ENCODE assay signal across 10 cellular contexts in genomic region chr6:157317129-157317814, GRCh38. TPM values are rescaled to one million over a fixed set of nuclear protein-coding genes. Genes with fewer than 3 reads are reported as not detected.
DNase-seq lines count a peak whose midpoint lies in the region; ATAC-seq, FAIRE-seq and TF ChIP-seq lines count a peak whose summit lies in the region.
"Had no signal": no experiment of that assay in that cellular context is flagged by ENCODE, and none has a peak within 500 bp of the region (broad histone marks: within the 10 kb centered on the region; RNA-seq: fewer than 3 reads in every experiment).

No MANE protein-coding gene starts in this region.

- H3K14ac ChIP-seq in neuronal stem cell (ENCODE audit: low read length): no peak overlapping the region

- intact Hi-C loops in K562 (cut with micrococcal nuclease) (loop anchor here (2.0 to 10.0 kb wide), 4 partner anchors 145 to 818 kb away; no protein-coding TSS in a partner anchor), left lung (cut with DNase I) (no loop called here), tibial artery (cut with DNase I; ENCODE audit: low total_unique reads) (loop anchor here (10.0 kb wide), 1 partner anchor 288 kb away; no protein-coding TSS in a partner anchor)

- 0 out of 4 replicates have a peak, but pooled peaks of 1 of the 2 experiments have one; percentile 1 for TF ChIP-seq RAD21 in K562 (CRISPR knock-in tag; conservative IDR thresholded peaks at IDR 0.05 in 1 of 2, IDR thresholded peaks at IDR 0.05 in 1 of 2)

- no peak overlapping the region for H4K91ac ChIP-seq in neuronal stem cell (ENCODE audit: low read depth, low read length, poor library complexity)

- POLR2A ChIA-PET in activated CD4-positive, alpha-beta T cell treated with anti-CD3 and anti-CD28 coated beads, Interleukin-2, amount 10 ng/mL, durations not matched to agents 7 days and 5 days (lab: Charles Lee): no interaction called here
- POLR2A ChIA-PET in K562 (lab: Yijun Ruan, JAX): interaction anchor here (1.3 to 2.3 kb wide), 2 partner anchors 10 to 61 kb away, joined by 9 to 15 read pairs; no protein-coding TSS in a partner anchor

- H3K23ac ChIP-seq in neuronal stem cell (ENCODE audit: low read depth, low read length, poor library complexity): no peak overlapping the region

- H3K79me2 ChIP-seq in K562 (ENCODE audit: control insufficient read depth, insufficient read depth, low read length): peaks cover 13% of the 10 kb centered on the region

- H2AK5ac ChIP-seq in neuronal stem cell (ENCODE audit: low read depth, low read length): no peak overlapping the region

- FAIRE-seq in K562 (lab: Jason Lieb, UNC): peak; percentile 80

- no peaks in the 10 kb centered on the region for H3K9me3 Mint-ChIP-seq in activated CD4-positive, alpha-beta T cell treated with anti-CD3 and anti-CD28 coated beads, Interleukin-2, amount 10 ng/mL, durations not matched to agents 7 days and 5 days
- H3K9me3 Mint-ChIP-seq in immature natural killer cell: no peaks in the 10 kb centered on the region

- WGBS in K562 (ENCODE audit: insufficient coverage, low coverage, missing lambda C conversion rate): 0% methylated on average over 4 of the region's 4 CpGs
- no CpG with 5 or more reads among the region's 4 CpGs for WGBS in neuronal stem cell (ENCODE audit: extremely low coverage in 2 of 2, insufficient read length in 2 of 2, insufficient replicate concordance in 1 of 2), 2 donors

- H3K9ac ChIP-seq in K562 (ENCODE audit: insufficient read depth in 1 of 2, low read depth in 2 of 2, low read length in 2 of 2): peak overlapping the region; percentile 11 to 22; a peak in 2 of 4 replicates
- no peak overlapping the region for H3K9ac ChIP-seq in neuronal stem cell (ENCODE audit: low read depth, low read length, poor library complexity)

- no peak overlapping the region for H3K4me3 Mint-ChIP-seq in activated CD4-positive, alpha-beta T cell treated with anti-CD3 and anti-CD28 coated beads, Interleukin-2, amount 10 ng/mL, durations not matched to agents 7 days and 5 days
- H3K4me3 Mint-ChIP-seq in immature natural killer cell: no peak overlapping the region

- H3K4me1 Mint-ChIP-seq in activated CD4-positive, alpha-beta T cell treated with anti-CD3 and anti-CD28 coated beads, Interleukin-2, amount 10 ng/mL, durations not matched to agents 7 days and 5 days: peaks cover 17% of the 10 kb centered on the region
- H3K4me1 Mint-ChIP-seq in immature natural killer cell: peaks cover 8 to 29% of the 10 kb centered on the region in 2 donors

- CTCF ChIA-PET in activated CD4-positive, alpha-beta T cell treated with anti-CD3 and anti-CD28 coated beads, Interleukin-2, amount 10 ng/mL, durations not matched to agents 7 days and 5 days (lab: Charles Lee): interaction anchor here (1.1 kb wide), 1 partner anchor 12 kb away, joined by 3 read pairs; no protein-coding TSS in a partner anchor
- CTCF ChIA-PET in K562 (lab: Yijun Ruan, JAX; ENCODE audit: low intra/inter-chr PET ratio): interaction anchor here (0.9 to 3.7 kb wide), 5 partner anchors 241 to 351 kb away, joined by 3 to 56 read pairs (median 20); no protein-coding TSS in a partner anchor

- H3K9me3 ChIP-seq in K562 (replicated peaks; ENCODE audit: control insufficient read depth, insufficient read depth, low read depth, low read length): no peaks in the 10 kb centered on the region
- no peaks in the 10 kb centered on the region for H3K9me3 ChIP-seq in left lung
- no peaks in the 10 kb centered on the region for H3K9me3 ChIP-seq in tibial artery
- H3K9me3 ChIP-seq in neuronal stem cell (replicated peaks in 1 of 2; ENCODE audit: control insufficient read depth in 2 of 2, insufficient read depth in 1 of 2, low read depth in 1 of 2, low read length in 2 of 2): no peaks in the 10 kb centered on the region

- no peak overlapping the region for H3K4ac ChIP-seq in neuronal stem cell (ENCODE audit: low read length)

- no peak overlapping the region for H3K27ac Mint-ChIP-seq in activated CD4-positive, alpha-beta T cell treated with anti-CD3 and anti-CD28 coated beads, Interleukin-2, amount 10 ng/mL, durations not matched to agents 7 days and 5 days
- peak overlapping the region in 2 of 6 donors; percentile 0 to 12 for H3K27ac Mint-ChIP-seq in immature natural killer cell

- DNase-seq in activated CD4-positive, alpha-beta T cell treated with anti-CD3 and anti-CD28 coated beads, Interleukin-2, amount 50 U/mL, for 48 hours: peak; percentile 24 to 46
- DNase-seq in activated CD4-positive, alpha-beta T cell treated with anti-CD3 and anti-CD28 coated beads, Interleukin-2, amount 10 ng/mL, durations not matched to agents 7 days and 5 days: no peak
- DNase-seq in K562 (ENCODE audit: extremely low read depth in 1 of 4, low spot score in 3 of 4) (peak; percentile 72 to 94 (median 82)), left lung (peak in 1 of 2 donors; percentile 72), tibial artery (peak; percentile 91 to 95), immature natural killer cell (no peak), amygdala (lab: John Stamatoyannopoulos, UW) (no peak), neuronal stem cell (ENCODE audit: low spot score) (no peak)
- DNase-seq: NCI-H1092 had no signal

- no peaks in the 10 kb centered on the region for H4K20me1 ChIP-seq in K562 (replicated peaks; ENCODE audit: control insufficient read depth, insufficient read depth, low read length)

- H3K4me1 ChIP-seq in K562 (replicated peaks in 1 of 2; ENCODE audit: control insufficient read depth in 2 of 2, insufficient read depth in 2 of 2, low read length in 2 of 2): peaks cover 21 to 24% of the 10 kb centered on the region in 2 experiments; a peak in 4 of 5 replicates
- H3K4me1 ChIP-seq in left lung: peaks cover 6 to 25% of the 10 kb centered on the region in 2 donors
- H3K4me1 ChIP-seq in tibial artery: peaks cover 0 to 38% (median 18%) of the 10 kb centered on the region in 4 donors
- no peaks in the 10 kb centered on the region for H3K4me1 ChIP-seq in neuronal stem cell (ENCODE audit: control insufficient read depth in 2 of 2, insufficient read depth in 1 of 2, low read depth in 1 of 2, low read length in 2 of 2)

- H3K18ac ChIP-seq in neuronal stem cell (ENCODE audit: low read length): no peak overlapping the region

- peak overlapping the region; percentile 64 for H3K27ac ChIP-seq in K562 (ENCODE audit: extremely low read depth, low read depth, low read length)
- peak overlapping the region; percentile 61 to 70 for H3K27ac ChIP-seq in left lung
- peak overlapping the region; percentile 54 to 61 for H3K27ac ChIP-seq in tibial artery
- H3K27ac ChIP-seq in neuronal stem cell (replicated peaks; ENCODE audit: low read length): no peak overlapping the region
- H3K27ac ChIP-seq: C4-2B had no signal

- BruUV-seq in K562 (replicated peaks; lab: Mats Ljungman, UMichigan): no TSS peak

- peak; percentile 82 for TF ChIP-seq EP300 in K562 (IDR thresholded peaks at IDR 0.05; ENCODE audit: low read length)

- H2AFZ ChIP-seq in K562 (ENCODE audit: low read depth, low read length) (no peak overlapping the region; the same call in 1 of the 2 replicates), neuronal stem cell (ENCODE audit: low read length) (no peak overlapping the region)

- H3K4me2 ChIP-seq in K562 (ENCODE audit: insufficient read depth, low read length) (peak overlapping the region; percentile 16; the same call in 1 of the 2 replicates), neuronal stem cell (ENCODE audit: insufficient read depth, low read length, poor library complexity, severe bottlenecking) (no peak overlapping the region)

- H3K27me3 Mint-ChIP-seq in activated CD4-positive, alpha-beta T cell treated with anti-CD3 and anti-CD28 coated beads, Interleukin-2, amount 10 ng/mL, durations not matched to agents 7 days and 5 days: no peaks in the 10 kb centered on the region
- no peaks in the 10 kb centered on the region for H3K27me3 Mint-ChIP-seq in immature natural killer cell (ENCODE audit: low read depth in 3 of 3)

- H3K27me3 ChIP-seq in K562 (ENCODE audit: control insufficient read depth in 2 of 2, insufficient read depth in 2 of 2, low read length in 2 of 2): no peaks in the 10 kb centered on the region
- H3K27me3 ChIP-seq in left lung: no peaks in the 10 kb centered on the region
- H3K27me3 ChIP-seq in tibial artery: no peaks in the 10 kb centered on the region
- H3K27me3 ChIP-seq in neuronal stem cell (ENCODE audit: control insufficient read depth in 3 of 3, insufficient read depth in 3 of 3, low read depth in 1 of 3, low read length in 3 of 3): no peaks in the 10 kb centered on the region

- peaks cover 2% of the 10 kb centered on the region for H3K79me1 ChIP-seq in neuronal stem cell (ENCODE audit: low read depth, low read length)

- peak; percentile 92 for ATAC-seq in K562
- peak; percentile 85 for ATAC-seq in left lung

- H3K4me3 ChIP-seq in K562 (no peak overlapping the region), left lung (no peak overlapping the region), tibial artery (no peak overlapping the region), neuronal stem cell (ENCODE audit: low read length in 2 of 2) (no peak overlapping the region)

- H3K36me3 ChIP-seq in K562 (ENCODE audit: control insufficient read depth, insufficient read depth, low read length): peaks cover 78% of the 10 kb centered on the region
- H3K36me3 ChIP-seq in left lung: peaks cover 0 to 30% of the 10 kb centered on the region in 2 donors
- peaks cover 17 to 45% (median 24%) of the 10 kb centered on the region in 3 donors for H3K36me3 ChIP-seq in tibial artery
- peaks cover 27 to 83% of the 10 kb centered on the region in 2 donors for H3K36me3 ChIP-seq in neuronal stem cell (replicated peaks in 1 of 2; ENCODE audit: control insufficient read depth in 2 of 2, insufficient read depth in 2 of 2, low read length in 2 of 2)

- in situ Hi-C loops in K562 (cut with MboI): no loop called here

- peaks cover 26% of the 10 kb centered on the region for H3K36me3 Mint-ChIP-seq in activated CD4-positive, alpha-beta T cell treated with anti-CD3 and anti-CD28 coated beads, Interleukin-2, amount 10 ng/mL, durations not matched to agents 7 days and 5 days (ENCODE audit: low read depth)
- peaks cover 10 to 31% (median 27%) of the 10 kb centered on the region in 3 donors for H3K36me3 Mint-ChIP-seq in immature natural killer cell

- no peak overlapping the region for H2BK5ac ChIP-seq in neuronal stem cell (ENCODE audit: low read length)

- H3K9me1 ChIP-seq in K562 (ENCODE audit: control insufficient read depth, insufficient read depth, low read length): no peaks in the 10 kb centered on the region

- H4K8ac ChIP-seq in neuronal stem cell (ENCODE audit: low read depth, low read length): no peak overlapping the region

- TF ChIP-seq POLR2A in K562 (conservative IDR thresholded peaks at IDR 0.05): 0 out of 2 replicates have a peak, but pooled peaks have one; percentile 21

- no peak overlapping the region for H2BK15ac ChIP-seq in neuronal stem cell (ENCODE audit: low read length)

- no peak overlapping the region for H2BK120ac ChIP-seq in neuronal stem cell (ENCODE audit: low read depth, low read length)

- TF ChIP-seq CTCF in K562 (IDR thresholded peaks at IDR 0.05 in 2 of 3, conservative IDR thresholded peaks at IDR 0.05 in 1 of 3; ENCODE audit: insufficient read depth in 2 of 3, low read depth in 1 of 3, low read length in 3 of 3) (peak in 1 of 3 experiments; percentile 13; a peak in 1 of 6 replicates), left lung (IDR thresholded peaks at IDR 0.05) (no peak), tibial artery (IDR thresholded peaks at IDR 0.05) (no peak)

- H2BK12ac ChIP-seq in neuronal stem cell (ENCODE audit: low read length): no peak overlapping the region

RNA-seq across cellular contexts. Expression of gene TMEM242, which starts 6.0 kb away (rescaled TPM):
- 1 to 10 TPM; 7.9 to 9.0 TPM for total RNA-seq in activated CD4-positive, alpha-beta T cell treated with anti-CD3 and anti-CD28 coated beads, Interleukin-2, amount 10 ng/mL, durations not matched to agents 7 days and 5 days
- total RNA-seq in K562 (2011; cell fraction: chromatin; rRNA removed; ENCODE audit: low replicate concordance): 22.9 and 46.7 TPM in 2 replicates
- 19.5 and 19.6 TPM in 2 replicates for total RNA-seq in K562 (2011; cell fraction: nucleolus; rRNA removed)
- total RNA-seq in K562 (2011; cell fraction: nucleoplasm; rRNA removed): 38.3 and 79.8 TPM in 2 replicates
- total RNA-seq in K562 (2014; rRNA removed) (10.1 and 16.3 TPM in 2 replicates), K562 (2014; rRNA removed; fragmentation: Illumina TruSeq; extraction: Trizol) (14.2 and 15.4 TPM in 2 replicates), K562 (2015; rRNA removed; fragmentation: Illumina TruSeq; extraction: Trizol) (9.0 and 9.5 TPM in 2 replicates), K562 (2021) (17.0 and 18.2 TPM in 2 replicates), left lung (10 to 100 TPM; 10.9 to 11.5 TPM)
- polyA plus RNA-seq in K562 (2011; rRNA removed) (13.1 and 16.5 TPM in 2 replicates), K562 (2014; fragmentation: Illumina TruSeq; extraction: Trizol) (10.7 and 11.4 TPM in 2 replicates), K562 (2014; fragmentation: Nextera tagmentation; extraction: Ambion mirVana) (10 to 100 TPM; 24.3 to 35.3 TPM), K562 (2014; rRNA removed) (20.9 and 23.8 TPM in 2 replicates), immature natural killer cell (10 to 100 TPM; 13.7 to 17.4 (median 15.9) TPM)
- polyA plus RNA-seq in K562 (2011; cell fraction: cytosol; rRNA removed): 3.9 and 6.4 TPM in 2 replicates
- 5.9 and 7.9 TPM in 2 replicates for polyA plus RNA-seq in K562 (2011; cell fraction: nucleus; rRNA removed)
- polyA plus RNA-seq in K562 (2012): 10.4 and 13.3 TPM in 2 replicates
- polyA minus RNA-seq in K562 (2011; rRNA and poly(A)+ RNA removed): 6.4 and 7.7 TPM in 2 replicates
- polyA minus RNA-seq in K562 (2011; cell fraction: cytosol; rRNA and poly(A)+ RNA removed): 1.6 and 2.5 TPM in 2 replicates
- polyA minus RNA-seq in K562 (2011; cell fraction: nucleus; rRNA and poly(A)+ RNA removed): 7.5 and 10.7 TPM in 2 replicates
- 6.3 TPM for polyA plus RNA-seq in neuronal stem cell (2013, experiment 1 of 2)
- 6.7 TPM for polyA plus RNA-seq in neuronal stem cell (2013, experiment 2 of 2)

Comparison
In these comparisons a context has a peak if more than half of its experiments do, and no peak if none do; other contexts are left out.
1. DNase-seq: peak in activated CD4-positive, alpha-beta T cell treated with anti-CD3 and anti-CD28 coated beads, Interleukin-2, amount 50 U/mL, for 48 hours (2 of 2), K562 (4 of 4) and tibial artery (2 of 2); none in activated CD4-positive, alpha-beta T cell treated with anti-CD3 and anti-CD28 coated beads, Interleukin-2, amount 10 ng/mL, durations not matched to agents 7 days and 5 days (single experiment), immature natural killer cell (0 of 3), amygdala (0 of 56) and neuronal stem cell (single experiment).
2. intact Hi-C loops: an anchor here in K562 (2.0 to 10.0 kb wide) and tibial artery (10.0 kb wide); none called in left lung.